ENCODE assay signal across 1 cellular context in genomic region chr6:44223471-44224153, GRCh38.
TF ChIP-seq lines count a peak whose summit lies in the region.

TSS of gene SLC29A1 (plus strand) at chr6:44223595. CDS start at chr6:44227314, 3,719 bp downstream.

TF ChIP-seq in HepG2, 621 proteins besides CTCF, POLR2A, EP300 and RAD21 (continued from another document and continues in another):
- peak; percentile 19 for TF ChIP-seq PPARG (CRISPR knock-in tag; conservative IDR thresholded peaks at IDR 0.05)
- TF ChIP-seq SP2 (CRISPR knock-in tag; IDR thresholded peaks at IDR 0.05) = peak; percentile 54; the same call in 1 of the 2 replicates
- TF ChIP-seq TERF1 (CRISPR knock-in tag; IDR thresholded peaks at IDR 0.05) = no peak
- TF ChIP-seq SOX5 (CRISPR knock-in tag; IDR thresholded peaks at IDR 0.05; ENCODE audit: borderline replicate concordance) = peak; percentile 12; the same call in 1 of the 2 replicates
- peak; percentile 87 for TF ChIP-seq ZFY (CRISPR knock-in tag; IDR thresholded peaks at IDR 0.05)
- peak; percentile 67; the same call in 1 of the 2 replicates for TF ChIP-seq IRF2 (CRISPR knock-in tag; IDR thresholded peaks at IDR 0.05)
- no peak for TF ChIP-seq RARG (CRISPR knock-in tag; IDR thresholded peaks at IDR 0.05; ENCODE audit: low read depth)
- TF ChIP-seq CREBL2 (CRISPR knock-in tag; IDR thresholded peaks at IDR 0.05; ENCODE audit: borderline replicate concordance) = no peak
- TF ChIP-seq AHR (CRISPR knock-in tag; IDR thresholded peaks at IDR 0.05) = peak; percentile 38; the same call in 1 of the 2 replicates
- TF ChIP-seq TOPORS (CRISPR knock-in tag; IDR thresholded peaks at IDR 0.05) = no peak; the same call in 1 of the 2 replicates
- TF ChIP-seq TRIM22 (IDR thresholded peaks at IDR 0.05) = no peak
- no peak for TF ChIP-seq LCORL (IDR thresholded peaks at IDR 0.05)
- peak; percentile 90 for TF ChIP-seq LCORL (CRISPR knock-in tag; IDR thresholded peaks at IDR 0.05)
- TF ChIP-seq ZBTB43 (CRISPR knock-in tag; conservative IDR thresholded peaks at IDR 0.05) = peak; percentile 91; the same call in 1 of the 2 replicates
- peak; percentile 62; the same call in 1 of the 2 replicates for TF ChIP-seq TEF (CRISPR knock-in tag; IDR thresholded peaks at IDR 0.05)
- TF ChIP-seq PHF21A (CRISPR knock-in tag; IDR thresholded peaks at IDR 0.05) = no peak; the same call in 1 of the 2 replicates
- peak; percentile 96 for TF ChIP-seq ZNF766 (CRISPR knock-in tag; IDR thresholded peaks at IDR 0.05; ENCODE audit: borderline replicate concordance)
- peak; percentile 68; the same call in 1 of the 2 replicates for TF ChIP-seq ZNF263 (CRISPR knock-in tag; IDR thresholded peaks at IDR 0.05)
- peak; percentile 97 for TF ChIP-seq ONECUT2 (CRISPR knock-in tag; IDR thresholded peaks at IDR 0.05)
- TF ChIP-seq PITX1 (CRISPR knock-in tag; IDR thresholded peaks at IDR 0.05) = no peak
- TF ChIP-seq ZNF547 (CRISPR knock-in tag; IDR thresholded peaks at IDR 0.05) = peak; percentile 67; the same call in 1 of the 2 replicates
- TF ChIP-seq ZNF577 (CRISPR knock-in tag; IDR thresholded peaks at IDR 0.05; ENCODE audit: borderline replicate concordance, low read depth) = no peak
- TF ChIP-seq ZNF557 (CRISPR knock-in tag; IDR thresholded peaks at IDR 0.05) = peak; percentile 91; the same call in 1 of the 2 replicates
- TF ChIP-seq NFIB (CRISPR knock-in tag; IDR thresholded peaks at IDR 0.05; ENCODE audit: borderline replicate concordance) = no peak
- TF ChIP-seq ZBTB44 (CRISPR knock-in tag; IDR thresholded peaks at IDR 0.05) = no peak
- peak; percentile 57; the same call in 1 of the 2 replicates for TF ChIP-seq CREB3 (CRISPR knock-in tag; IDR thresholded peaks at IDR 0.05)
- TF ChIP-seq ZBTB2 (CRISPR knock-in tag; IDR thresholded peaks at IDR 0.05; ENCODE audit: low read depth) = peak; percentile 84
- no peak for TF ChIP-seq ZNF740 (CRISPR knock-in tag; IDR thresholded peaks at IDR 0.05)
- TF ChIP-seq ZNF18 (CRISPR knock-in tag; IDR thresholded peaks at IDR 0.05; ENCODE audit: insufficient replicate concordance) = peak; percentile 77
- peak; percentile 66 for TF ChIP-seq PHF8 (CRISPR knock-in tag; IDR thresholded peaks at IDR 0.05)
- no peak; the same call in 1 of the 2 replicates for TF ChIP-seq MYPOP (CRISPR knock-in tag; IDR thresholded peaks at IDR 0.05)
- TF ChIP-seq ZNF746 (CRISPR knock-in tag; IDR thresholded peaks at IDR 0.05) = peak; percentile 59; the same call in 1 of the 2 replicates
- TF ChIP-seq GABPB1 (CRISPR knock-in tag; IDR thresholded peaks at IDR 0.05) = peak; percentile 77
- TF ChIP-seq ZNF768 (CRISPR knock-in tag; IDR thresholded peaks at IDR 0.05) = peak; percentile 50; the same call in 1 of the 2 replicates
- TF ChIP-seq ARID4A (CRISPR knock-in tag; IDR thresholded peaks at IDR 0.05; ENCODE audit: borderline replicate concordance) = peak; percentile 89
- no peak for TF ChIP-seq ZNF335 (CRISPR knock-in tag; IDR thresholded peaks at IDR 0.05)
- TF ChIP-seq ZNF253 (CRISPR knock-in tag; IDR thresholded peaks at IDR 0.05; ENCODE audit: borderline replicate concordance) = peak; percentile 75; the same call in 1 of the 2 replicates
- TF ChIP-seq ZIK1 (CRISPR knock-in tag; IDR thresholded peaks at IDR 0.05; ENCODE audit: borderline replicate concordance, low read depth) = peak; percentile 84; the same call in 1 of the 2 replicates
- no peak; the same call in 1 of the 2 replicates for TF ChIP-seq ERF (CRISPR knock-in tag; IDR thresholded peaks at IDR 0.05)
- TF ChIP-seq KLF13 (CRISPR knock-in tag; IDR thresholded peaks at IDR 0.05) = no peak
- TF ChIP-seq NR2F6 (IDR thresholded peaks at IDR 0.05) = peak; percentile 57
- peak; percentile 74 for TF ChIP-seq NR2F6 (CRISPR knock-in tag; IDR thresholded peaks at IDR 0.05)
- TF ChIP-seq POLR2G (IDR thresholded peaks at IDR 0.05; ENCODE audit: low read depth, low read length) = peak; percentile 57
- peak; percentile 96 for TF ChIP-seq MAX (IDR thresholded peaks at IDR 0.05)
- TF ChIP-seq THAP11 (CRISPR knock-in tag; IDR thresholded peaks at IDR 0.05) = peak; percentile 61; the same call in 1 of the 2 replicates
- peak; percentile 88 for TF ChIP-seq KLF6 (CRISPR knock-in tag; IDR thresholded peaks at IDR 0.05)
- no peak for TF ChIP-seq CREB1 (IDR thresholded peaks at IDR 0.05)
- TF ChIP-seq CREB1 (CRISPR knock-in tag; IDR thresholded peaks at IDR 0.05) = no peak
- no peak for TF ChIP-seq ZNF382 (CRISPR knock-in tag; IDR thresholded peaks at IDR 0.05; ENCODE audit: borderline replicate concordance)
